1 cellular context compared by ENCODE assay signal in the genomic region with DNA sequence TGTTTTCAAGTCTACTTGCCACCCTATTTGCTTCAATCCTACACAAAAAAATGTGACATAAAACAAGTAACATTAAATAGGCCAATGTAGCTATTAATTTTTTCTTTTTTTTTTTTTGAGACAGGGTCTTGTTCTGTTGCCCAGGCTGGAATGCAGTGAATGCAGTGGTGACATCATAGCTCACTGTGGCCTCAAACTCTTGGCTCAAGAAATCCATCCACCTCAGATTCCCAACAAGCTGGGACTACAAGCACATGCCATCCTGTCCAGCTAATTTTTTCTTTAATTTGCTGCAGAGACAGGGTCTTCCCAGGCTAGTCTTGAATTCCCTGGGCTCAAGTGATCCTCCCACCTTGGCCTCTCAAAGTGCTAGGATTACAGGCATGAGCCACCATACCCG.
TF ChIP-seq lines count a peak whose summit lies in the region.

No MANE protein-coding gene starts in this region.

TF ChIP-seq in SK-N-SH treated with all-trans-retinoic acid at 6 μM for 48 hours, 23 proteins besides CTCF, POLR2A, EP300 and RAD21 (continued from another document):
- TF ChIP-seq, protein P1, sequence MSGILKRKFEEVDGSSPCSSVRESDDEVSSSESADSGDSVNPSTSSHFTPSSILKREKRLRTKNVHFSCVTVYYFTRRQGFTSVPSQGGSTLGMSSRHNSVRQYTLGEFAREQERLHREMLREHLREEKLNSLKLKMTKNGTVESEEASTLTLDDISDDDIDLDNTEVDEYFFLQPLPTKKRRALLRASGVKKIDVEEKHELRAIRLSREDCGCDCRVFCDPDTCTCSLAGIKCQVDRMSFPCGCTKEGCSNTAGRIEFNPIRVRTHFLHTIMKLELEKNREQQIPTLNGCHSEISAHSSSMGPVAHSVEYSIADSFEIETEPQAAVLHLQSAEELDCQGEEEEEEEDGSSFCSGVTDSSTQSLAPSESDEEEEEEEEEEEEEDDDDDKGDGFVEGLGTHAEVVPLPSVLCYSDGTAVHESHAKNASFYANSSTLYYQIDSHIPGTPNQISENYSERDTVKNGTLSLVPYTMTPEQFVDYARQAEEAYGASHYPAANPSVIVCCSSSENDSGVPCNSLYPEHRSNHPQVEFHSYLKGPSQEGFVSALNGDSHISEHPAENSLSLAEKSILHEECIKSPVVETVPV (CRISPR knock-in tag; IDR thresholded peaks at IDR 0.05) = no peak
- TF ChIP-seq, protein P2, sequence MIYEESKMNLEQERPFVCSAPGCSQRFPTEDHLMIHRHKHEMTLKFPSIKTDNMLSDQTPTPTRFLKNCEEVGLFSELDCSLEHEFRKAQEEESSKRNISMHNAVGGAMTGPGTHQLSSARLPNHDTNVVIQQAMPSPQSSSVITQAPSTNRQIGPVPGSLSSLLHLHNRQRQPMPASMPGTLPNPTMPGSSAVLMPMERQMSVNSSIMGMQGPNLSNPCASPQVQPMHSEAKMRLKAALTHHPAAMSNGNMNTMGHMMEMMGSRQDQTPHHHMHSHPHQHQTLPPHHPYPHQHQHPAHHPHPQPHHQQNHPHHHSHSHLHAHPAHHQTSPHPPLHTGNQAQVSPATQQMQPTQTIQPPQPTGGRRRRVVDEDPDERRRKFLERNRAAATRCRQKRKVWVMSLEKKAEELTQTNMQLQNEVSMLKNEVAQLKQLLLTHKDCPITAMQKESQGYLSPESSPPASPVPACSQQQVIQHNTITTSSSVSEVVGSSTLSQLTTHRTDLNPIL (CRISPR knock-in tag; IDR thresholded peaks at IDR 0.05; ENCODE audit: low read depth) = peak; percentile 35; the same call in 1 of the 2 replicates
